8 cellular contexts compared by ENCODE assay signal in the genomic region with DNA sequence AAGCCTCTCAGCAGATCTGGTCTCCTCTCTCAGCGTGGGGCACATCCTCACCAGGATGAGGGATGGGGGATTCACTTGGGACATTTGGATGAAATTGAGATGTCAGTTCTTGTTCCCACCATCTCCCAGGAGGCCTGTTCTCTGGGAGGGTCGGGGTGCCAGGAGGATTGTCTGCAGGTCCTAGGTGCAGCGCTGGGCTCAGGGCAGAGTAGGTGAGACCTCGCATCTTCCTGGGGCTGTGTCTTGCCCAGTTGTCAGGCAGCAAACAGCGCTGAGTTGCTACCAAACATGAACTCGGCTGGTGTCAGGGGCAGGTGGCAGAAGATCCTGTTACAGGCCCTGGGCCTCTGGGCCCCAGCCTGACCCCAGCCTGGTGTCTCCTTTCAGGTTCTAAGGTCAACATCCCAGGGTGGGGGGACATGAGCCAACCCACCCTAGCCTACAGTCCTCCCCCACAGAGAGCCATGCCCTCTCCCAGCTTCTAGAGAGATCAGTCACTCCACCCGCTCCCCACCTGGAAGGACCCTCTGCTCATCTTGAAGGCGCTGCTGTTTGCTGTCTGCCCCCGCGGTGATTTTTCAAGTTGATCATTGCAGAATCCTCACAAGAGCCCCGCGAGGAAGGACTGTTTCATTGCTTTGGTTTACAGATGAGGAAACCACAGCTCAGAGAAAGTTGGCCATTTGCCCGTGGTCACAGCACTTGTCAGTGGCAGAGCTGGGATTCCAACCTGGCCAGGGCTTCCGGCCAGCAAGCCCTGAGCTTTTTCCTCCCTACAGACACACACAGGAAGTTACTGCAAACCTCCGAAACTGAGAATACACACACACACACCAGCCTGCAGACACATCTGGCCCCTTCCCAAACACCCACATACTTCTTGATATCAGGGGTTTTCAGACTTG.
A peak's percentile ranks its signal among the peaks of the same experiment; 100 is the strongest.
DNase-seq lines count a peak whose midpoint lies in the region; ATAC-seq and TF ChIP-seq lines count a peak whose summit lies in the region.

No MANE protein-coding gene starts in this region.

- peak overlapping the region; percentile 86 for H3K27ac Mint-ChIP-seq in stimulated activated naive CD8-positive, alpha-beta T cell treated with anti-CD3 and anti-CD28 coated beads, Interleukin-15, Interleukin-2, amounts not matched to agents 100 ng/mL and 50 ng/mL, for 24 hours

- H3K36me3 ChIP-seq in body of pancreas (replicated peaks in 1 of 2; ENCODE audit: insufficient read depth in 1 of 2, low read depth in 2 of 2) (peaks cover 0 to 3% of the 10 kb centered on the region in 2 donors), liver (ENCODE audit: control insufficient read depth in 4 of 4, insufficient read depth in 3 of 4, low read depth in 1 of 4, low read length in 3 of 4) (peaks cover 0 to 4% (median 0%) of the 10 kb centered on the region in 4 donors), H7 (replicated peaks; ENCODE audit: control insufficient read depth, insufficient read depth, low read length) (no peaks in the 10 kb centered on the region)

- H3K9ac ChIP-seq in liver (ENCODE audit: low read depth in 1 of 2, low read length in 2 of 2), result no peak overlapping the region

- peaks cover 5% of the 10 kb centered on the region for H3K36me3 Mint-ChIP-seq in stimulated activated naive CD8-positive, alpha-beta T cell treated with anti-CD3 and anti-CD28 coated beads, Interleukin-15, Interleukin-2, amounts not matched to agents 100 ng/mL and 50 ng/mL, for 24 hours (ENCODE audit: low read depth)

- peak in 1 of 2 donors; percentile 44 for TF ChIP-seq RAD21 in liver (IDR thresholded peaks at IDR 0.05)

- H3K27me3 Mint-ChIP-seq in stimulated activated naive CD8-positive, alpha-beta T cell treated with anti-CD3 and anti-CD28 coated beads, Interleukin-15, Interleukin-2, amounts not matched to agents 100 ng/mL and 50 ng/mL, for 24 hours, result no peaks in the 10 kb centered on the region

- H3K9me3 Mint-ChIP-seq in stimulated activated naive CD8-positive, alpha-beta T cell treated with anti-CD3 and anti-CD28 coated beads, Interleukin-15, Interleukin-2, amounts not matched to agents 100 ng/mL and 50 ng/mL, for 24 hours, result no peaks in the 10 kb centered on the region

- H3K9me3 ChIP-seq in body of pancreas (no peaks in the 10 kb centered on the region), liver (ENCODE audit: control insufficient read depth in 4 of 4, low read length in 3 of 4) (no peaks in the 10 kb centered on the region)

- DNase-seq in stimulated activated CD4-positive, alpha-beta T cell treated with anti-CD3 and anti-CD28 coated beads, Interleukin-15, amount 100 ng/mL, for 48 hours (ENCODE audit: low read depth in 2 of 2), result peak; percentile 11 to 36
- no peak for DNase-seq in stimulated activated CD4-positive, alpha-beta T cell treated with anti-CD3 and anti-CD28 coated beads, Interleukin-4, amount 100 ng/mL, for 4 hours
- DNase-seq in RWPE1 (ENCODE audit: low spot score) (no peak), body of pancreas (peak; percentile 45 to 86 (median 68)), H7 (no peak)

- TF ChIP-seq POLR2A in body of pancreas (IDR thresholded peaks at IDR 0.05), result no peak

- H3K4me1 Mint-ChIP-seq in stimulated activated naive CD8-positive, alpha-beta T cell treated with anti-CD3 and anti-CD28 coated beads, Interleukin-15, Interleukin-2, amounts not matched to agents 100 ng/mL and 50 ng/mL, for 24 hours (ENCODE audit: low read depth), result peaks cover 45% of the 10 kb centered on the region

- H3K4me3 Mint-ChIP-seq in stimulated activated naive CD8-positive, alpha-beta T cell treated with anti-CD3 and anti-CD28 coated beads, Interleukin-15, Interleukin-2, amounts not matched to agents 100 ng/mL and 50 ng/mL, for 24 hours, result peak overlapping the region; percentile 49

- 75 to 78% methylated on average over 8 to 15 of the region's 15 CpGs for WGBS in body of pancreas, 2 donors
- 80% methylated on average over 15 of the region's 15 CpGs for WGBS in liver

- H3K4me3 ChIP-seq in body of pancreas (no peak overlapping the region), liver (ENCODE audit: low read depth in 1 of 3, low read length in 3 of 3) (no peak overlapping the region), H7 (ENCODE audit: insufficient read depth, low read depth, low read length) (no peak overlapping the region)

- H3K27me3 ChIP-seq in body of pancreas, result no peaks in the 10 kb centered on the region
- no peaks in the 10 kb centered on the region for H3K27me3 ChIP-seq in liver (ENCODE audit: control insufficient read depth in 4 of 4, insufficient read depth in 4 of 4, low read length in 3 of 4)
- H3K27me3 ChIP-seq in H7 (ENCODE audit: control insufficient read depth, insufficient read depth, low read length), result no peaks in the 10 kb centered on the region

- no peak for TF ChIP-seq CTCF in RWPE1 (conservative IDR thresholded peaks at IDR 0.05; ENCODE audit: low read depth)
- TF ChIP-seq CTCF in body of pancreas (IDR thresholded peaks at IDR 0.05), result no peak
- no peak for TF ChIP-seq CTCF in liver (IDR thresholded peaks at IDR 0.05; ENCODE audit: low read depth, low read length, missing input control)

- peaks cover 30% of the 10 kb centered on the region for H3K4me1 ChIP-seq in body of pancreas
- H3K4me1 ChIP-seq in liver (ENCODE audit: control insufficient read depth in 4 of 4, insufficient read depth in 4 of 4, low read length in 3 of 4), result peaks cover 2 to 39% (median 20%) of the 10 kb centered on the region in 4 donors

- H3K27ac ChIP-seq in RWPE1, result peak overlapping the region; percentile 83
- peak overlapping the region; percentile 60 to 81 (median 70) for H3K27ac ChIP-seq in body of pancreas
- H3K27ac ChIP-seq in liver (ENCODE audit: low read depth in 1 of 2, low read length in 2 of 2), result peak overlapping the region; percentile 52 to 72

- CTCF ChIA-PET in RWPE1 (lab: Yijun Ruan, JAX), result interaction anchor here (0.6 kb wide), 1 partner anchor 183 kb away, joined by 3 read pairs; no protein-coding TSS in a partner anchor

- ATAC-seq in HG03039 (IDR thresholded peaks at IDR 0.05; ENCODE audit: unreplicated experiment) (peak; percentile 63), body of pancreas (no peak)

- POLR2A ChIA-PET in RWPE1 (lab: Yijun Ruan, JAX; ENCODE audit: low non-redundant PET), result no interaction called here

- intact Hi-C loops in body of pancreas (cut with DNase I), result no loop called here

TF ChIP-seq in liver, 16 proteins besides CTCF, POLR2A, EP300 and RAD21:
- TF ChIP-seq FOXA1 (IDR thresholded peaks at IDR 0.05) (no peak), HNF4A (conservative IDR thresholded peaks at IDR 0.05) (no peak), SP1 (IDR thresholded peaks at IDR 0.05) (peak; percentile 26), YY1 (IDR thresholded peaks at IDR 0.05) (no peak), JUND (IDR thresholded peaks at IDR 0.05) (no peak), EGR1 (IDR thresholded peaks at IDR 0.05; ENCODE audit: low read depth in 2 of 2) (peak in 1 of 2 donors; percentile 24), NR2F2 (IDR thresholded peaks at IDR 0.05) (peak; percentile 8)
- TF ChIP-seq, protein P1, sequence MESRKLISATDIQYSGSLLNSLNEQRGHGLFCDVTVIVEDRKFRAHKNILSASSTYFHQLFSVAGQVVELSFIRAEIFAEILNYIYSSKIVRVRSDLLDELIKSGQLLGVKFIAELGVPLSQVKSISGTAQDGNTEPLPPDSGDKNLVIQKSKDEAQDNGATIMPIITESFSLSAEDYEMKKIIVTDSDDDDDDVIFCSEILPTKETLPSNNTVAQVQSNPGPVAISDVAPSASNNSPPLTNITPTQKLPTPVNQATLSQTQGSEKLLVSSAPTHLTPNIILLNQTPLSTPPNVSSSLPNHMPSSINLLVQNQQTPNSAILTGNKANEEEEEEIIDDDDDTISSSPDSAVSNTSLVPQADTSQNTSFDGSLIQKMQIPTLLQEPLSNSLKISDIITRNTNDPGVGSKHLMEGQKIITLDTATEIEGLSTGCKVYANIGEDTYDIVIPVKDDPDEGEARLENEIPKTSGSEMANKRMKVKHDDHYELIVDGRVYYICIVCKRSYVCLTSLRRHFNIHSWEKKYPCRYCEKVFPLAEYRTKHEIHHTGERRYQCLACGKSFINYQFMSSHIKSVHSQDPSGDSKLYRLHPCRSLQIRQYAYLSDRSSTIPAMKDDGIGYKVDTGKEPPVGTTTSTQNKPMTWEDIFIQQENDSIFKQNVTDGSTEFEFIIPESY (IDR thresholded peaks at IDR 0.05), result no peak
- TF ChIP-seq, protein P2, sequence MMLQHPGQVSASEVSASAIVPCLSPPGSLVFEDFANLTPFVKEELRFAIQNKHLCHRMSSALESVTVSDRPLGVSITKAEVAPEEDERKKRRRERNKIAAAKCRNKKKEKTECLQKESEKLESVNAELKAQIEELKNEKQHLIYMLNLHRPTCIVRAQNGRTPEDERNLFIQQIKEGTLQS (IDR thresholded peaks at IDR 0.05), result no peak
- TF ChIP-seq, protein P3, sequence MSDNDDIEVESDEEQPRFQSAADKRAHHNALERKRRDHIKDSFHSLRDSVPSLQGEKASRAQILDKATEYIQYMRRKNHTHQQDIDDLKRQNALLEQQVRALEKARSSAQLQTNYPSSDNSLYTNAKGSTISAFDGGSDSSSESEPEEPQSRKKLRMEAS (IDR thresholded peaks at IDR 0.05), result no peak

Comparison
In these comparisons a context has a peak if more than half of its experiments do, and no peak if none do; other contexts are left out.
1. DNase-seq: peak in stimulated activated CD4-positive, alpha-beta T cell treated with anti-CD3 and anti-CD28 coated beads, Interleukin-15, amount 100 ng/mL, for 48 hours (2 of 2) and body of pancreas (4 of 4); none in stimulated activated CD4-positive, alpha-beta T cell treated with anti-CD3 and anti-CD28 coated beads, Interleukin-4, amount 100 ng/mL, for 4 hours (0 of 2), RWPE1 (single experiment) and H7 (single experiment).
2. Peak in every context shown above with its lines, with median percentiles within 50 percentile points of each other: H3K27ac ChIP-seq.